Comparison of ENCODE assay signal across 8 cellular contexts in genomic region chr12:123971770-123972447, GRCh38. TPM values are rescaled to one million over a fixed set of nuclear protein-coding genes. Genes with fewer than 3 reads are reported as not detected.
DNase-seq lines count a peak whose midpoint lies in the region; ATAC-seq and TF ChIP-seq lines count a peak whose summit lies in the region.

No MANE protein-coding gene starts in this region.

- intact Hi-C loops in left ventricle myocardium inferior (cut with micrococcal nuclease) (no loop called here), prostate gland (cut with DNase I) (loop anchor here (2.0 kb wide), 1 partner anchor 261 kb away; no protein-coding TSS in a partner anchor)

- H3K4me3 ChIP-seq in SJSA1 (peak overlapping the region; percentile 88), left ventricle myocardium inferior (peak overlapping the region; percentile 94), prostate gland (peak overlapping the region; percentile 99)

- peak overlapping the region; percentile 87 for H3K27ac Mint-ChIP-seq in activated naive CD8-positive, alpha-beta T cell treated with anti-CD3 and anti-CD28 coated beads, Interleukin-2, amount 10 ng/mL, durations not matched to agents 7 days and 5 days

- H3K27me3 ChIP-seq in SJSA1 (replicated peaks) = no peaks in the 10 kb centered on the region
- H3K27me3 ChIP-seq in left ventricle myocardium inferior (ENCODE audit: low read depth) = no peaks in the 10 kb centered on the region
- no peaks in the 10 kb centered on the region for H3K27me3 ChIP-seq in prostate gland (replicated peaks; ENCODE audit: insufficient read depth)

- peak; percentile 5 for TF ChIP-seq POLR2A in prostate gland (IDR thresholded peaks at IDR 0.05)

- peak overlapping the region; percentile 92 for H3K4me3 Mint-ChIP-seq in activated naive CD8-positive, alpha-beta T cell treated with anti-CD3 and anti-CD28 coated beads, Interleukin-2, amount 10 ng/mL, durations not matched to agents 7 days and 5 days

- peak overlapping the region; percentile 33 for H3K27ac ChIP-seq in SJSA1
- H3K27ac ChIP-seq in left ventricle myocardium inferior (replicated peaks) = peak overlapping the region; percentile 96
- H3K27ac ChIP-seq in prostate gland = peak overlapping the region; percentile 94 to 95

- peak; percentile 3 for ATAC-seq in HG03442 (IDR thresholded peaks at IDR 0.05; ENCODE audit: unreplicated experiment)
- ATAC-seq in activated naive CD8-positive, alpha-beta T cell treated with anti-CD3 and anti-CD28 coated beads, Interleukin-2, amount 10 ng/mL, durations not matched to agents 7 days and 5 days (ENCODE audit: low read depth) = peak; percentile 8
- ATAC-seq in HG03139 (IDR thresholded peaks at IDR 0.05; ENCODE audit: unreplicated experiment) = no peak

- WGBS in prostate gland = under 1% methylated on average over 41 of the region's 54 CpGs

- peaks cover 7% of the 10 kb centered on the region for H3K36me3 Mint-ChIP-seq in activated naive CD8-positive, alpha-beta T cell treated with anti-CD3 and anti-CD28 coated beads, Interleukin-2, amount 10 ng/mL, durations not matched to agents 7 days and 5 days

- H3K36me3 ChIP-seq in SJSA1 (peaks cover 15% of the 10 kb centered on the region), left ventricle myocardium inferior (peaks cover 4% of the 10 kb centered on the region), prostate gland (no peaks in the 10 kb centered on the region)

- H3K4me1 Mint-ChIP-seq in activated naive CD8-positive, alpha-beta T cell treated with anti-CD3 and anti-CD28 coated beads, Interleukin-2, amount 10 ng/mL, durations not matched to agents 7 days and 5 days = peaks cover 15% of the 10 kb centered on the region

- H3K9me3 Mint-ChIP-seq in activated naive CD8-positive, alpha-beta T cell treated with anti-CD3 and anti-CD28 coated beads, Interleukin-2, amount 10 ng/mL, durations not matched to agents 7 days and 5 days = no peaks in the 10 kb centered on the region

- DNase-seq in SIG-M5 treated with dmso at 0.1 percent for 504 hours (lab: John Stamatoyannopoulos, UW; ENCODE audit: unreplicated experiment) = peak; percentile 15
- DNase-seq in SIG-M5 (lab: John Stamatoyannopoulos, UW) = no peak
- DNase-seq in SJSA1 (ENCODE audit: low read depth in 1 of 2, low spot score in 2 of 2) = peak in 1 of 2 experiments; percentile 34
- peak; percentile 66 for DNase-seq in activated naive CD8-positive, alpha-beta T cell treated with anti-CD3 and anti-CD28 coated beads, Interleukin-2, amount 10 ng/mL, durations not matched to agents 7 days and 5 days
- DNase-seq in left ventricle myocardium inferior = peak; percentile 21
- DNase-seq in prostate gland (ENCODE audit: low spot score) = peak; percentile 21

- H3K9me3 ChIP-seq in SJSA1 (replicated peaks) = no peaks in the 10 kb centered on the region
- H3K9me3 ChIP-seq in left ventricle myocardium inferior (replicated peaks) = no peaks in the 10 kb centered on the region
- H3K9me3 ChIP-seq in prostate gland = no peaks in the 10 kb centered on the region

- POLR2A ChIA-PET in activated naive CD8-positive, alpha-beta T cell treated with anti-CD3 and anti-CD28 coated beads, Interleukin-2, amount 10 ng/mL, durations not matched to agents 7 days and 5 days (lab: Charles Lee) = interaction anchor here (0.5 to 1.4 kb wide), 7 partner anchors 12 to 263 kb away, joined by 3 to 8 read pairs (median 3); no protein-coding TSS in a partner anchor

- peaks cover 26% of the 10 kb centered on the region for H3K4me1 ChIP-seq in SJSA1 (replicated peaks)
- peaks cover 66% of the 10 kb centered on the region for H3K4me1 ChIP-seq in left ventricle myocardium inferior
- peaks cover 2% of the 10 kb centered on the region for H3K4me1 ChIP-seq in prostate gland (replicated peaks)

- TF ChIP-seq CTCF in left ventricle myocardium inferior (IDR thresholded peaks at IDR 0.05; ENCODE audit: borderline replicate concordance) = no peak
- TF ChIP-seq CTCF in prostate gland (IDR thresholded peaks at IDR 0.05) = no peak

- H3K27me3 Mint-ChIP-seq in activated naive CD8-positive, alpha-beta T cell treated with anti-CD3 and anti-CD28 coated beads, Interleukin-2, amount 10 ng/mL, durations not matched to agents 7 days and 5 days = no peaks in the 10 kb centered on the region

RNA-seq across cellular contexts. Expression of gene CCDC92, which starts 0.7 kb away (rescaled TPM):
- total RNA-seq in SJSA1 (2014; rRNA removed; shearing (Covaris generic)) = 11.9 and 13.3 TPM in 2 replicates
- 10 to 100 TPM; 25.4 to 26.4 TPM for total RNA-seq in activated naive CD8-positive, alpha-beta T cell treated with anti-CD3 and anti-CD28 coated beads, Interleukin-2, amount 10 ng/mL, durations not matched to agents 7 days and 5 days
- 57.2 TPM for total RNA-seq in left ventricle myocardium inferior
- 10 to 100 TPM; 22.4 to 42.9 TPM for total RNA-seq in prostate gland

RNA-seq across cellular contexts. Expression of gene ZNF664, which starts 1.1 kb away (rescaled TPM):
- total RNA-seq in SJSA1 (2014; rRNA removed; shearing (Covaris generic)) = 19.5 and 36.0 TPM in 2 replicates
- 10 to 100 TPM; 45.9 to 50.4 TPM for total RNA-seq in activated naive CD8-positive, alpha-beta T cell treated with anti-CD3 and anti-CD28 coated beads, Interleukin-2, amount 10 ng/mL, durations not matched to agents 7 days and 5 days
- total RNA-seq in left ventricle myocardium inferior (80.7 TPM), prostate gland (10 to 100 TPM; 59.4 to 70.5 TPM)

Comparison
In these comparisons a context has a peak if more than half of its experiments do, and no peak if none do; other contexts are left out.
1. H3K27ac ChIP-seq: peak in every context shown above with its lines; median percentile 96 in left ventricle myocardium inferior; 94 in prostate gland; 33 in SJSA1.